In genomic region chr5:100535060-100536005, GRCh38 we compare ENCODE assay signal across 8 cellular contexts. TPM values are rescaled to one million over a fixed set of nuclear protein-coding genes. Genes with fewer than 3 reads are reported as not detected.
DNase-seq lines count a peak whose midpoint lies in the region; ATAC-seq and TF ChIP-seq lines count a peak whose summit lies in the region.

FAM174A (plus strand) TSS chr5:100535374; CDS start chr5:100535531, 157 bp downstream.

- 1% methylated on average over 62 of the region's 62 CpGs for WGBS in HUES64

- H3K9me3 ChIP-seq in HUES64 (ENCODE audit: insufficient read depth, low read depth, low read length) (peaks cover 6% of the 10 kb centered on the region), OCI-LY1 (ENCODE audit: low read length) (no peaks in the 10 kb centered on the region), mononuclear cell (ENCODE audit: low read depth, low read length) (peaks cover 18% of the 10 kb centered on the region)

- no peaks in the 10 kb centered on the region for H3F3A ChIP-seq in OCI-LY1 (ENCODE audit: insufficient read depth, low read length)

- H3K27ac ChIP-seq in HUES64 (ENCODE audit: low read depth, low read length) = peak within 1 kb of the TSS; percentile 38; the same call in 1 of the 2 replicates
- H3K27ac ChIP-seq in OCI-LY1 (ENCODE audit: low read depth, low read length, poor library complexity, severe bottlenecking) = peak within 1 kb of the TSS; percentile 4

- H2AFZ ChIP-seq in OCI-LY1 (ENCODE audit: low read length) = 0 out of 2 replicates have a peak within 1 kb of the TSS, but pooled peaks have one; percentile 29

- H3K27me3 ChIP-seq in HUES64 (ENCODE audit: insufficient read depth, low read length) (no peaks in the 10 kb centered on the region), OCI-LY1 (ENCODE audit: insufficient read depth, low read length) (no peaks in the 10 kb centered on the region), mononuclear cell (ENCODE audit: insufficient read depth, low read length) (no peaks in the 10 kb centered on the region)

- H3K36me3 ChIP-seq in HUES64 (ENCODE audit: insufficient read depth, low read length) (peaks cover 8% of the 10 kb centered on the region; the same call in 1 of the 2 replicates), OCI-LY1 (ENCODE audit: insufficient read depth, low read length) (no peaks in the 10 kb centered on the region)

- H3K4me1 ChIP-seq in HUES64 (ENCODE audit: insufficient read depth, low read length) (peaks cover 8% of the 10 kb centered on the region; the same call in 1 of the 2 replicates), OCI-LY1 (ENCODE audit: insufficient read depth, low read length, severe bottlenecking) (peaks cover 25% of the 10 kb centered on the region), mononuclear cell (ENCODE audit: insufficient read depth, low read length) (peaks cover 16% of the 10 kb centered on the region)

- DNase-seq in Caki2 (ENCODE audit: low read depth) (peak; percentile 88), activated T-cell treated with anti-CD3 and anti-CD28 coated beads for 24 hours (ENCODE audit: low read depth) (peak; percentile 92), epidermal melanocyte (ENCODE audit: insufficient read length, low spot score) (peak; percentile 55)
- peak; percentile 85 to 92 for DNase-seq in stimulated activated CD8-positive, alpha-beta memory T cell treated with anti-CD3 and anti-CD28 coated beads, Interleukin-4, amount 100 ng/mL, for 1 hour (ENCODE audit: low read depth in 2 of 2, low spot score in 1 of 2)

- peak within 1 kb of the TSS; percentile 86 for H3K4me3 ChIP-seq in HUES64 (ENCODE audit: low read length)
- H3K4me3 ChIP-seq in OCI-LY1 (ENCODE audit: low read depth, low read length, poor library complexity, severe bottlenecking) = peak within 1 kb of the TSS; percentile 84
- H3K4me3 ChIP-seq in mononuclear cell (ENCODE audit: low read length) = peak within 1 kb of the TSS; percentile 53

- no peaks in the 10 kb centered on the region for H4K20me1 ChIP-seq in OCI-LY1 (ENCODE audit: insufficient read depth, low read length)

- no peak for TF ChIP-seq CTCF in OCI-LY1 (IDR thresholded peaks at IDR 0.05; ENCODE audit: low read length)

- H3K4me2 ChIP-seq in OCI-LY1 (ENCODE audit: low read length) = peak within 1 kb of the TSS; percentile 68

- peak; percentile 98 for ATAC-seq in GM21447 (IDR thresholded peaks at IDR 0.05; ENCODE audit: unreplicated experiment)

- in situ Hi-C loops in Caki2 (cut with HindIII; ENCODE audit: low pct_unique_long_range_greater_than_20kb, low sequenced_read_pairs) = no loop called here

- peak within 1 kb of the TSS; percentile 71 for H3K9ac ChIP-seq in HUES64 (ENCODE audit: low read depth, low read length)
- H3K9ac ChIP-seq in OCI-LY1 (ENCODE audit: low read length) = peak within 1 kb of the TSS; percentile 67

- peaks cover 6% of the 10 kb centered on the region; the same call in 1 of the 2 replicates for H3K79me2 ChIP-seq in OCI-LY1 (ENCODE audit: insufficient read depth, low read length)

- no peaks in the 10 kb centered on the region for H3K9me2 ChIP-seq in OCI-LY1 (ENCODE audit: low read depth, low read length)

RNA-seq across cellular contexts. Expression of gene FAM174A, which starts in this region (rescaled TPM):
- 27.3 and 73.0 TPM in 2 replicates for total RNA-seq in Caki2 (2014; rRNA removed; shearing (Covaris generic); ENCODE audit: low replicate concordance)
- 3.1 TPM for polyA plus RNA-seq in HUES64 (2013, experiment 1 of 2)
- 2.9 TPM for polyA plus RNA-seq in HUES64 (2013, experiment 2 of 2)
- 7.8 TPM for total RNA-seq in mononuclear cell

Comparison
In these comparisons a context has a peak if more than half of its experiments do, and no peak if none do; other contexts are left out.
1. Peak in every context shown above with its lines: DNase-seq, ATAC-seq, H3K4me3 ChIP-seq and H3K27ac ChIP-seq.